Comparison of ENCODE assay signal across 29 cellular contexts in genomic region chr6:113585246-113585645, GRCh38.
"Had no signal": no experiment of that assay in that cellular context is flagged by ENCODE, and none has a peak within 500 bp of the region (broad histone marks: within the 10 kb centered on the region; RNA-seq: fewer than 3 reads in every experiment).

No MANE protein-coding gene starts in this region.

- H3K9me3 ChIP-seq: heart left ventricle, lower lobe of right lung, psoas muscle, right atrium auricular region, upper lobe of left lung, vagina had no signal

- H3K4me1 ChIP-seq: heart left ventricle, lower lobe of right lung, parathyroid adenoma, psoas muscle, right atrium auricular region, upper lobe of left lung, vagina had no signal

- H3K27me3 ChIP-seq: heart left ventricle, right atrium auricular region, upper lobe of left lung, vagina had no signal

- DNase-seq: activated CD4-positive, alpha-beta T cell treated with anti-CD3 and anti-CD28 coated beads, Interleukin-2, amount 50 U/mL, for 1 hour; activated CD8-positive, alpha-beta memory T cell treated with anti-CD3 and anti-CD28 coated beads, Interleukin-2, amount 10 ng/mL, durations not matched to agents 7 days and 5 days; activated CD8-positive, alpha-beta T cell treated with anti-CD3 and anti-CD28 coated beads, Interleukin-2, amount 10 ng/mL, durations not matched to agents 7 days and 5 days; activated naive CD8-positive, alpha-beta T cell treated with anti-CD3 and anti-CD28 coated beads, Interleukin-2, amount 50 U/mL, for 24 hours; activated T-cell treated with anti-CD3 and anti-CD28 coated beads, Interleukin-2, amount 50 U/mL, for 48 hours; central memory CD4-positive, alpha-beta T cell; endodermal cell; heart left ventricle; hypothalamus; immature natural killer cell; lower lobe of right lung; naive thymus-derived CD8-positive, alpha-beta T cell; occipital lobe; psoas muscle; stimulated activated CD4-positive, alpha-beta T cell treated with anti-CD3 and anti-CD28 coated beads, Interleukin-1b, Interleukin-23, amount 100 ng/mL, for 48 hours; stimulated activated CD4-positive, alpha-beta T cell treated with anti-CD3 and anti-CD28 coated beads, Interleukin-4, amount 100 ng/mL, for 4 hours; stimulated activated CD8-positive, alpha-beta memory T cell treated with anti-CD3 and anti-CD28 coated beads, Interleukin-4, amount 100 ng/mL, for 48 hours; stimulated activated naive CD8-positive, alpha-beta T cell treated with anti-CD3 and anti-CD28 coated beads, Interleukin-15, amount 100 ng/mL, for 72 hours; substantia nigra; T-helper 17 cell; upper lobe of left lung had no signal

- ATAC-seq: activated CD8-positive, alpha-beta memory T cell treated with anti-CD3 and anti-CD28 coated beads, Interleukin-2, amount 10 ng/mL, durations not matched to agents 7 days and 5 days; activated CD8-positive, alpha-beta T cell treated with anti-CD3 and anti-CD28 coated beads, Interleukin-2, amount 10 ng/mL, durations not matched to agents 7 days and 5 days; activated naive CD8-positive, alpha-beta T cell treated with anti-CD3 and anti-CD28 coated beads, Interleukin-2, amount 50 U/mL, for 24 hours; esophagus mucosa; heart left ventricle; left lobe of liver; lower lobe of right lung; naive thymus-derived CD8-positive, alpha-beta T cell; psoas muscle; stimulated activated memory B cell treated with anti-CD40 and anti-IgM and Interleukin-4, amounts not matched to agents 10 μg/mL and 1 μg/mL and 100 μg/mL, for 72 hours; stimulated activated naive CD8-positive, alpha-beta T cell treated with anti-CD3 and anti-CD28 coated beads, Interleukin-15, amount 100 ng/mL, for 72 hours; T-helper 17 cell; WTC11 had no signal

- H3K36me3 ChIP-seq: heart left ventricle, lower lobe of right lung, right atrium auricular region, upper lobe of left lung, vagina had no signal

- H3K4me3 ChIP-seq: heart left ventricle, lower lobe of right lung, psoas muscle, right atrium auricular region, smooth muscle cell, upper lobe of left lung, vagina had no signal

- H3K27ac ChIP-seq: heart left ventricle, lower lobe of right lung, parathyroid adenoma, psoas muscle, right atrium auricular region, upper lobe of left lung, vagina had no signal
